8 cellular contexts compared by ENCODE assay signal in the genomic region with DNA sequence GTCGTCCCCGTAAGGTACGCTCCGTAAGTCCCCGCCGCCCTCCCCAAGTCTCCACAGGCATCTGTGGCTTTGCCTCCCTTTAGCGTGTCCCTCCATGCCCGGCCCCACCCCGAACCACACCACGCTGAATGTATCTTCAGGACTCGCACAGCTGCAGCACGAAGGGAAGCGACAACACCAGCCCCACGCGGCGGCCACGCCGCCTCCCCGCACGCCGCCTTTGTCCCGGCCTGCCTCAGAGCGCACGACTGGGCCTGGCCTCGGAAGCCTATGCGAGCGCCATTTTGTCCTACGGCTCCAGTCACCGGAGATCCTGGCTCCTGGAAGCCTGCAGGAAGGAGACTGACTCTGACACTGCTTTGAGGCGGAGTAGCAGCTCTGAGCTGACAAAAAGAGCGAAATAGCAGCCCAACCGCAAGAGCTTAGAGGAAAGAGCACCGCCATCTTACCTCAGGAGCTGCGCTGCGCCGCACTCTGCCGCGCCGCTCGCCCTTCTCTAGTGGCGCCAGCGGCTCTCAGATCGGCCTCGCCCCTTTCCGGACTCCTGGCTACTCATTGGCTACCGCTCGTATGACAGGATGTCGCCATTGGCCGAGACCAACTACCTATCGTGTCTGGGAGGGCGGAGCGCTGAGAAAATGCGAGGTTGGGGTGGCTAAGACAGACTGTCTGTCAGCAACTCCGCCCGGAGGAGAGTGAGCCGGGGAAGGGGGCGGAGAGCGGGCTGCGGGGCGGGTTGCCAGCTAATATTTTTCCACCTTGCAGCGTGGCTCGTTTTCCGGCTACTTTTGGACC. TPM values are rescaled to one million over a fixed set of nuclear protein-coding genes. Genes with fewer than 3 reads are reported as not detected.
DNase-seq lines count a peak whose midpoint lies in the region; ATAC-seq and TF ChIP-seq lines count a peak whose summit lies in the region.

KANSL2 (minus strand) TSS at position 501 of the 795 bp plus-strand sequence. CDS start 606 bp downstream, outside the sequence.

- H3K36me3 ChIP-seq in neuron (ENCODE audit: insufficient read depth, low read length): peaks cover 36% of the 10 kb centered on the region
- peaks cover 3 to 19% (median 17%) of the 10 kb centered on the region in 5 donors for H3K36me3 ChIP-seq in subcutaneous abdominal adipose tissue (ENCODE audit: control insufficient read depth in 5 of 5, insufficient read depth in 5 of 5, low read length in 5 of 5)

- H3K9me3 ChIP-seq in neuron (ENCODE audit: low read length): no peaks in the 10 kb centered on the region
- no peaks in the 10 kb centered on the region for H3K9me3 ChIP-seq in subcutaneous abdominal adipose tissue (ENCODE audit: control insufficient read depth in 5 of 5, low read length in 5 of 5)

- peak within 1 kb of the TSS; percentile 55 for H2AFZ ChIP-seq in neuron (ENCODE audit: low read depth, low read length)

- H3K4me1 ChIP-seq in foreskin keratinocyte (peaks cover 9% of the 10 kb centered on the region), neuron (ENCODE audit: insufficient read depth, low read length) (peaks cover 28% of the 10 kb centered on the region), subcutaneous abdominal adipose tissue (ENCODE audit: control insufficient read depth in 5 of 5, insufficient read depth in 5 of 5, low read length in 5 of 5) (peaks cover 4 to 52% (median 44%) of the 10 kb centered on the region in 5 donors)

- POLR2A ChIA-PET in HEK293T (lab: Yijun Ruan, JAX): interaction anchor here (0.6 to 1.8 kb wide), 16 partner anchors 8 to 185 kb away, joined by 3 to 8 read pairs (median 5); partner anchors contain the start of genes ADCY6 and CCNT1

- no peak for TF ChIP-seq CTCF in foreskin keratinocyte (conservative IDR thresholded peaks at IDR 0.05)

- H3K4me3 ChIP-seq in neuron (ENCODE audit: low read length) (peak within 1 kb of the TSS; percentile 83), subcutaneous abdominal adipose tissue (ENCODE audit: low read depth in 1 of 5, low read length in 5 of 5) (peak within 1 kb of the TSS; percentile 85 to 100 (median 99))

- peak within 1 kb of the TSS; percentile 12 to 94 (median 92) for H3K9ac ChIP-seq in subcutaneous abdominal adipose tissue (ENCODE audit: low read length in 5 of 5)

- CTCF ChIA-PET in HEK293T (lab: Yijun Ruan, JAX): no interaction called here

- ATAC-seq in foreskin keratinocyte: peak; percentile 99

- H3K27ac ChIP-seq in foreskin keratinocyte: peak within 1 kb of the TSS; percentile 80
- H3K27ac ChIP-seq in subcutaneous abdominal adipose tissue (ENCODE audit: low read depth, low read length): peak within 1 kb of the TSS; percentile 88

- DNase-seq in GF-D8 (lab: John Stamatoyannopoulos, UW) (peak; percentile 94), HEK293T (ENCODE audit: extremely low spot score) (peak; percentile 96), MV-4-11 (lab: John Stamatoyannopoulos, UW) (peak; percentile 99), SK-MEL-5 (ENCODE audit: low read depth, low spot score) (peak; percentile 99), foreskin keratinocyte (peak; percentile 95 to 96)
- peak; percentile 98 for DNase-seq in activated naive CD4-positive, alpha-beta T cell treated with Interleukin-2 at 50 U/mL for 16 hours

- in situ Hi-C loops in SK-MEL-5 (cut with HindIII; ENCODE audit: low pct_unique_long_range_greater_than_20kb, low sequenced_read_pairs): no loop called here

- H3K27me3 ChIP-seq in foreskin keratinocyte (no peaks in the 10 kb centered on the region), neuron (ENCODE audit: insufficient read depth, low read length) (no peaks in the 10 kb centered on the region), subcutaneous abdominal adipose tissue (ENCODE audit: control insufficient read depth in 5 of 5, insufficient read depth in 4 of 5, low read length in 5 of 5) (no peaks in the 10 kb centered on the region)

TF ChIP-seq in HEK293T, 16 proteins besides CTCF, POLR2A, EP300 and RAD21:
- TF ChIP-seq L3MBTL2 (conservative IDR thresholded peaks at IDR 0.05): 0 out of 2 replicates have a peak, but pooled peaks have one; percentile 7
- TF ChIP-seq FOXM1 (IDR thresholded peaks at IDR 0.05; ENCODE audit: borderline replicate concordance): no peak
- no peak for TF ChIP-seq LEF1 (IDR thresholded peaks at IDR 0.05; ENCODE audit: borderline replicate concordance)
- TF ChIP-seq ELF4 (IDR thresholded peaks at IDR 0.05): peak; percentile 79
- TF ChIP-seq, protein P1, sequence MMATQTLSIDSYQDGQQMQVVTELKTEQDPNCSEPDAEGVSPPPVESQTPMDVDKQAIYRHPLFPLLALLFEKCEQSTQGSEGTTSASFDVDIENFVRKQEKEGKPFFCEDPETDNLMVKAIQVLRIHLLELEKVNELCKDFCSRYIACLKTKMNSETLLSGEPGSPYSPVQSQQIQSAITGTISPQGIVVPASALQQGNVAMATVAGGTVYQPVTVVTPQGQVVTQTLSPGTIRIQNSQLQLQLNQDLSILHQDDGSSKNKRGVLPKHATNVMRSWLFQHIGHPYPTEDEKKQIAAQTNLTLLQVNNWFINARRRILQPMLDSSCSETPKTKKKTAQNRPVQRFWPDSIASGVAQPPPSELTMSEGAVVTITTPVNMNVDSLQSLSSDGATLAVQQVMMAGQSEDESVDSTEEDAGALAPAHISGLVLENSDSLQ (IDR thresholded peaks at IDR 0.05): peak; percentile 98
TF ChIP-seq in HEK293T: peak in this region for 3.

RNA-seq across cellular contexts. Expression of gene KANSL2, which starts in this region (rescaled TPM):
- total RNA-seq in SK-MEL-5 (2014; rRNA removed; shearing (Covaris generic)): 46.4 and 55.6 TPM in 2 replicates
- polyA plus RNA-seq in SK-MEL-5 (2015; cell fraction: cytosol; rRNA removed): 36.6 and 37.1 TPM in 2 replicates
- polyA plus RNA-seq in SK-MEL-5 (2015; cell fraction: nucleus; rRNA removed): 127 and 175 TPM in 2 replicates
- 29.1 and 31.1 TPM in 2 replicates for total RNA-seq in foreskin keratinocyte
- 21.0 and 26.5 TPM in 2 replicates for polyA plus RNA-seq in foreskin keratinocyte

Comparison
In these comparisons a context has a peak if more than half of its experiments do, and no peak if none do; other contexts are left out.
1. Peak in every context shown above with its lines: DNase-seq, ATAC-seq, H3K4me3 ChIP-seq and H3K27ac ChIP-seq.